ENCODE assay signal across 27 cellular contexts in the genomic region with DNA sequence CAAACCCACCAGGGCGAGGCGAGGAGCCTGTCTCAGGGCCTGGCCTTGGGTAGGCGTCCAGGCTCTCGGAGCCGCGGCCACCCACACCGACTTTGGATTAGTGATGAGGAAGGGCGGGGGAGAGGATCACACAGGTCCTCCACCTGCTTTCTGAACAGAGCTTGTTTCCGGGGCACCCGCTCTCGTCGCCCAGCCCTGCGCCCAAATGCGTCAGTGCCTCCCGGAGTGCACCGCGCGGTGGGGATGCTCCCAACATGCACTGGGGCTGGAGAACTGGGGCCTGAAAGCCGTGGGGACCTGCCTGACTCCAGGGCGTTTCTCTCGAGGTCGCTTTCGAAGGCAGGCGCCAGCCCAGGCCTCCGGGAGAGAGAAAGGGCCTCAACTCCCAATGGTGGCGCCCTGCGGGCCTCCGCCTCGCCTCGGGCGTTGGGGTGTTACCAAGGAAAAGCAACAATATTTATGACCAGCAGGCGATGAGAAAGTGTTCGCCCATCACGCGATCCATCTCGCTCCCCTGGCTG. TPM values are rescaled to one million over a fixed set of nuclear protein-coding genes. Genes with fewer than 3 reads are reported as not detected.
"Had no signal": no experiment of that assay in that cellular context is flagged by ENCODE, and none has a peak within 500 bp of the region (broad histone marks: within the 10 kb centered on the region; RNA-seq: fewer than 3 reads in every experiment).

No MANE protein-coding gene starts in this region.

- H3K4me1 ChIP-seq: left lung, transverse colon, uterus had no signal

- H3K4me3 ChIP-seq: hepatocyte, left lung, lung, stomach, suprapubic skin, transverse colon, uterus had no signal

- H3K4me2 ChIP-seq: hepatocyte had no signal

- H3K27ac ChIP-seq: hepatocyte, left lung, stomach, suprapubic skin, transverse colon, uterus had no signal

- H3K9me3 ChIP-seq: left lung, suprapubic skin, transverse colon, uterus had no signal

- H2AFZ ChIP-seq: hepatocyte had no signal

- H3K36me3 ChIP-seq: left lung, stomach, suprapubic skin, transverse colon, uterus had no signal

- ATAC-seq: naive thymus-derived CD4-positive, alpha-beta T cell had no signal

- DNase-seq: activated CD4-positive, alpha-beta memory T cell treated with anti-CD3 and anti-CD28 coated beads, Interleukin-2, amount 10 ng/mL, durations not matched to agents 7 days and 5 days; activated CD4-positive, alpha-beta T cell treated with anti-CD3 and anti-CD28 coated beads for 48 hours; activated effector memory CD4-positive, alpha-beta T cell treated with anti-CD3 and anti-CD28 coated beads, Interleukin-2, amount 50 U/mL, for 16 hours; activated naive CD4-positive, alpha-beta T cell treated with anti-CD3 and anti-CD28 coated beads, Interleukin-2, amount 10 ng/mL, durations not matched to agents 7 days and 5 days; activated T-cell treated with anti-CD3 and anti-CD28 coated beads for 4 hours; anterior cingulate cortex; effector CD4-positive, alpha-beta T cell; glutamatergic neuron; immature natural killer cell; naive thymus-derived CD4-positive, alpha-beta T cell; right cardiac atrium; stimulated activated CD4-positive, alpha-beta T cell treated with anti-CD3 and anti-CD28 coated beads, Interleukin-1b, Interleukin-23, amount 100 ng/mL, for 48 hours; stomach; transverse colon; uterus had no signal

RNA-seq across cellular contexts. Expression of a gene that starts 9.0 kb away (rescaled TPM):
- total RNA-seq: activated CD4-positive, alpha-beta memory T cell treated with anti-CD3 and anti-CD28 coated beads, Interleukin-2, amount 10 ng/mL, durations not matched to agents 7 days and 5 days; cardiac septum; kidney epithelial cell; left lung; lung; mesenteric fat pad; naive thymus-derived CD4-positive, alpha-beta T cell; neural crest cell; omental fat pad; progenitor cell of endocrine pancreas; right cardiac atrium; skeletal muscle tissue; stomach; suprapubic skin; T-helper 2 cell treated with Interferon-gamma antibody and Interleukin-4, amounts not matched to agents 100 ng/mL and 5 ng/mL, for 36 hours; transverse colon had no signal
- polyA plus RNA-seq: immature natural killer cell; lung; naive thymus-derived CD4-positive, alpha-beta T cell; right cardiac atrium had no signal
